Comparison of ENCODE assay signal across 19 cellular contexts in the genomic region with DNA sequence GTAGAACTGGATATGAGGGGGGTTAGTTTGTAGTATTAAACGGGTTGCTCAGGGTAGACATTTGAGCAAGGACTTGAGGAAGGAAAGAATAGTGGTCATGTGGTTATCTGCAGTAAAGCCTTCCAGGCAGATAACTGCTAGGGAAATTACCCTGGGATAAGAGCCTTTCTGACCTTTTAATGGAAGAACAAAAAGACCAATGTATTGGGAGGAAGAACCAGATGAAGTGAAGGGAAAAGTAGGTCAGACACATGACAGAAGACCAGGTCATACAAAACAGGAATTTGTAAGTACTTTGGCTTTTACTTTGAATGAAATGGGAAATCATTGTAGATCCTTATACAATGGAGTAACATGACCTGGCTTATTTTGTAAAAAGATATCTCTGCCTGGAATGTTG.
DNase-seq lines count a peak whose midpoint lies in the region; ATAC-seq, FAIRE-seq and TF ChIP-seq lines count a peak whose summit lies in the region.
"Had no signal": no experiment of that assay in that cellular context is flagged by ENCODE, and none has a peak within 500 bp of the region (broad histone marks: within the 10 kb centered on the region; RNA-seq: fewer than 3 reads in every experiment).

No MANE protein-coding gene starts in this region.

- no peak overlapping the region for H3K27ac ChIP-seq in endothelial cell of umbilical vein (ENCODE audit: insufficient read depth, low read depth, low read length)
- H3K27ac ChIP-seq: BLaER1 treated with 17β-estradiol and CSF1 and Interleukin-3, amounts not matched to agents 10 nM and 100 nM had no signal

- H3K36me3 Mint-ChIP-seq in activated CD4-positive, alpha-beta T cell treated with anti-CD3 and anti-CD28 coated beads, Interleukin-2, amount 10 ng/mL, durations not matched to agents 7 days and 5 days (ENCODE audit: low read depth): no peaks in the 10 kb centered on the region
- H3K36me3 Mint-ChIP-seq: CD8-positive, alpha-beta T cell had no signal

- no peak overlapping the region for H3K4me2 ChIP-seq in endothelial cell of umbilical vein (ENCODE audit: insufficient read depth, low read length)
- H3K4me2 ChIP-seq: BLaER1 treated with 17β-estradiol and CSF1 and Interleukin-3, amounts not matched to agents 10 nM and 100 nM had no signal

- dilution Hi-C loops in endothelial cell of umbilical vein (cut with MboI; ENCODE audit: extremely low pct_ligation_motif_present, low sequenced_read_pairs): no loop called here

- TF ChIP-seq CTCF in endothelial cell of umbilical vein (IDR thresholded peaks at IDR 0.05; ENCODE audit: extremely low read depth in 1 of 2, insufficient read depth in 1 of 2, low read depth in 1 of 2, low read length in 2 of 2) (no peak), mucosa of descending colon (IDR thresholded peaks at IDR 0.05) (no peak)

- H3K9me3 Mint-ChIP-seq in activated CD4-positive, alpha-beta T cell treated with anti-CD3 and anti-CD28 coated beads, Interleukin-2, amount 10 ng/mL, durations not matched to agents 7 days and 5 days: no peaks in the 10 kb centered on the region
- H3K9me3 Mint-ChIP-seq: CD8-positive, alpha-beta T cell; HFFc6 had no signal

- TF ChIP-seq POLR2A in endothelial cell of umbilical vein (IDR thresholded peaks at IDR 0.05; ENCODE audit: low read depth, low read length): no peak

- no peak overlapping the region for H3K27ac Mint-ChIP-seq in activated CD4-positive, alpha-beta T cell treated with anti-CD3 and anti-CD28 coated beads, Interleukin-2, amount 10 ng/mL, durations not matched to agents 7 days and 5 days
- H3K27ac Mint-ChIP-seq: B cell; CD8-positive, alpha-beta T cell; HFFc6 had no signal

- POLR2A ChIA-PET in endothelial cell of umbilical vein (lab: Charles Lee): no interaction called here
- POLR2A ChIA-PET in activated CD4-positive, alpha-beta T cell treated with anti-CD3 and anti-CD28 coated beads, Interleukin-2, amount 10 ng/mL, durations not matched to agents 7 days and 5 days (lab: Charles Lee): no interaction called here

- no peak overlapping the region for H3K9ac ChIP-seq in endothelial cell of umbilical vein (replicated peaks; ENCODE audit: extremely low read depth, insufficient read depth, low read length)
- H3K9ac ChIP-seq: BLaER1 treated with 17β-estradiol and CSF1 and Interleukin-3, amounts not matched to agents 10 nM and 100 nM had no signal

- intact Hi-C loops in endothelial cell of umbilical vein (cut with micrococcal nuclease) (no loop called here), mucosa of descending colon (cut with DNase I, micrococcal nuclease) (no loop called here)

- H3K36me3 ChIP-seq in endothelial cell of umbilical vein (ENCODE audit: control insufficient read depth in 2 of 2, extremely low read depth in 1 of 2, insufficient read depth in 2 of 2, low read length in 2 of 2) (no peaks in the 10 kb centered on the region), mucosa of descending colon (ENCODE audit: low read depth) (no peaks in the 10 kb centered on the region)
- H3K36me3 ChIP-seq: BLaER1 treated with 17β-estradiol and CSF1 and Interleukin-3, amounts not matched to agents 10 nM and 100 nM had no signal

- no peak for ATAC-seq in mucosa of descending colon
- ATAC-seq: CD8-positive, alpha-beta T cell; HCT116; HepG2 had no signal

- H3K27me3 ChIP-seq in endothelial cell of umbilical vein (ENCODE audit: control insufficient read depth in 2 of 2, insufficient read depth in 2 of 2, low read length in 2 of 2): no peaks in the 10 kb centered on the region
- H3K27me3 ChIP-seq: BLaER1 treated with 17β-estradiol and CSF1 and Interleukin-3, amounts not matched to agents 10 nM and 100 nM had no signal

- no peak overlapping the region for H2AFZ ChIP-seq in endothelial cell of umbilical vein (ENCODE audit: low read depth, low read length)

- CTCF ChIA-PET in endothelial cell of umbilical vein (lab: Charles Lee): no interaction called here
- CTCF ChIA-PET in activated CD4-positive, alpha-beta T cell treated with anti-CD3 and anti-CD28 coated beads, Interleukin-2, amount 10 ng/mL, durations not matched to agents 7 days and 5 days (lab: Charles Lee): no interaction called here

- no peaks in the 10 kb centered on the region for H4K20me1 ChIP-seq in endothelial cell of umbilical vein (replicated peaks; ENCODE audit: control insufficient read depth, extremely low read depth, insufficient read depth, low read length)
- H4K20me1 ChIP-seq: BLaER1 treated with 17β-estradiol and CSF1 and Interleukin-3, amounts not matched to agents 10 nM and 100 nM had no signal

- DNase-seq in SK-MEL-5 (ENCODE audit: low read depth, low spot score) (peak; percentile 96), endothelial cell of umbilical vein (ENCODE audit: low read depth, low spot score) (peak; percentile 86), foreskin melanocyte (peak; percentile 78), HTR-8/SVneo (ENCODE audit: insufficient read length, low spot score) (no peak), MV-4-11 (lab: John Stamatoyannopoulos, UW) (no peak), mucosa of descending colon (no peak)
- DNase-seq in activated CD4-positive, alpha-beta T cell treated with anti-CD3 and anti-CD28 coated beads, Interleukin-2, amount 10 ng/mL, durations not matched to agents 7 days and 5 days: no peak
- DNase-seq: CD8-positive, alpha-beta T cell; COR-L47; DMS 273 treated with DMSO at 0.1 percent for 48 hours; GOT3; H7; HFFc6 had no signal

- H3K4me1 ChIP-seq in endothelial cell of umbilical vein (ENCODE audit: control insufficient read depth, extremely low read depth, insufficient read depth, low read length): peaks cover 14% of the 10 kb centered on the region
- H3K4me1 ChIP-seq in mucosa of descending colon (ENCODE audit: low read depth): no peaks in the 10 kb centered on the region

- H3K79me2 ChIP-seq in endothelial cell of umbilical vein (ENCODE audit: control insufficient read depth, insufficient read depth, low read length): no peaks in the 10 kb centered on the region

- no peaks in the 10 kb centered on the region for H3K9me1 ChIP-seq in endothelial cell of umbilical vein (replicated peaks; ENCODE audit: control insufficient read depth, extremely low read depth, insufficient read depth, low read length)

- no peak overlapping the region for H3K4me3 Mint-ChIP-seq in activated CD4-positive, alpha-beta T cell treated with anti-CD3 and anti-CD28 coated beads, Interleukin-2, amount 10 ng/mL, durations not matched to agents 7 days and 5 days
- H3K4me3 Mint-ChIP-seq: B cell; CD8-positive, alpha-beta T cell; HFFc6 had no signal

- in situ Hi-C loops in SK-MEL-5 (cut with HindIII; ENCODE audit: low pct_unique_long_range_greater_than_20kb, low sequenced_read_pairs): no loop called here

- FAIRE-seq in endothelial cell of umbilical vein (lab: Jason Lieb, UNC): no peak
- no peak for FAIRE-seq in HTR-8/SVneo (lab: Jason Lieb, UNC)
- FAIRE-seq: G401.6, GM12891, HepG2 had no signal

- no peak overlapping the region for H3K4me3 ChIP-seq in endothelial cell of umbilical vein (replicated peaks in 1 of 3; ENCODE audit: insufficient read depth in 1 of 3, low read depth in 1 of 3, low read length in 3 of 3)
- H3K4me3 ChIP-seq in mucosa of descending colon: no peak overlapping the region
- H3K4me3 ChIP-seq: BLaER1 treated with 17β-estradiol and CSF1 and Interleukin-3, amounts not matched to agents 10 nM and 100 nM had no signal

- no TSS peak for BruUV-seq in endothelial cell of umbilical vein (replicated peaks; lab: Mats Ljungman, UMichigan)

- no peaks in the 10 kb centered on the region for H3K4me1 Mint-ChIP-seq in activated CD4-positive, alpha-beta T cell treated with anti-CD3 and anti-CD28 coated beads, Interleukin-2, amount 10 ng/mL, durations not matched to agents 7 days and 5 days
- H3K4me1 Mint-ChIP-seq: B cell had no signal

- peaks cover 9% of the 10 kb centered on the region for H3K27me3 Mint-ChIP-seq in activated CD4-positive, alpha-beta T cell treated with anti-CD3 and anti-CD28 coated beads, Interleukin-2, amount 10 ng/mL, durations not matched to agents 7 days and 5 days

- no peaks in the 10 kb centered on the region for H3K9me3 ChIP-seq in endothelial cell of umbilical vein (replicated peaks; ENCODE audit: control insufficient read depth, insufficient read depth, low read length)
- no peaks in the 10 kb centered on the region for H3K9me3 ChIP-seq in mucosa of descending colon
- H3K9me3 ChIP-seq: BLaER1 treated with 17β-estradiol and CSF1 and Interleukin-3, amounts not matched to agents 10 nM and 100 nM had no signal

TF ChIP-seq in endothelial cell of umbilical vein, 7 proteins besides CTCF, POLR2A, EP300 and RAD21:
- TF ChIP-seq FOS (IDR thresholded peaks at IDR 0.05; ENCODE audit: borderline replicate concordance, insufficient read depth, low read length): no peak
- peak; percentile 17 for TF ChIP-seq GATA2 (IDR thresholded peaks at IDR 0.05; ENCODE audit: insufficient read depth, insufficient read length, low read depth, low read length)

Comparison
In these comparisons a context has a peak if more than half of its experiments do, and no peak if none do; other contexts are left out.
1. DNase-seq: peak in SK-MEL-5 (single experiment), endothelial cell of umbilical vein (single experiment) and foreskin melanocyte (single experiment); none in activated CD4-positive, alpha-beta T cell treated with anti-CD3 and anti-CD28 coated beads, Interleukin-2, amount 10 ng/mL, durations not matched to agents 7 days and 5 days (single experiment), HTR-8/SVneo (single experiment), MV-4-11 (single experiment) and mucosa of descending colon (0 of 3).